In the genomic region with DNA sequence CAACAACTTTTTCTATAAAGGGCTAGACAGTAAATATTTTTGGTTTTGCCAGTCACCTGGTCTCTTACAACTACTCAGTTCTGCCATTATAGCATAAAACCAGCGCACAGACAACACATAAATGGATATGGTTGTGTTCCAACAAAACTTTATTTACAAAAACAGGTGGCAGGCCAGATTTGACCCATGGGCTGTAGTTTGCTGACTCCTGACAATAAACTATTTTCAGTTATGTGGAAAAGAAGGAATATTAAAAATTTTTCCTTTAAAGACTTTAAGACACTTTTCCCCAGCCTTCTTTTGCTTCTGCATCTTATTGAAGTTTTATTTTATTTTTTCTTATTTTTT, we compare ENCODE assay signal across 17 cellular contexts. TPM values are rescaled to one million over a fixed set of nuclear protein-coding genes. Genes with fewer than 3 reads are reported as not detected.
A peak's percentile ranks its signal among the peaks of the same experiment; 100 is the strongest.
DNase-seq lines count a peak whose midpoint lies in the region; ATAC-seq lines count a peak whose summit lies in the region.
"Had no signal": no experiment of that assay in that cellular context is flagged by ENCODE, and none has a peak within 500 bp of the region (broad histone marks: within the 10 kb centered on the region; RNA-seq: fewer than 3 reads in every experiment).

No MANE protein-coding gene starts in this region.

- no peak for ATAC-seq in activated T-cell treated with anti-CD3 and anti-CD28 coated beads, Interleukin-2, amount 50 U/mL, for 72 hours (replicated peaks in 1 of 2)
- no peak for ATAC-seq in activated T-helper 17 cell treated with anti-CD3 and anti-CD28 coated beads, Interleukin-2, amount 50 U/mL, for 72 hours (replicated peaks)
- no peak for ATAC-seq in naive thymus-derived CD4-positive, alpha-beta T cell
- ATAC-seq in HG02642 (IDR thresholded peaks at IDR 0.05; ENCODE audit: poor library complexity, unreplicated experiment) (no peak), HG03520 (IDR thresholded peaks at IDR 0.05; ENCODE audit: unreplicated experiment) (no peak)

- H3K27ac Mint-ChIP-seq in activated T-cell treated with anti-CD3 and anti-CD28 coated beads, Interleukin-2, amount 50 U/mL, for 72 hours: peak overlapping the region; percentile 44
- H3K27ac Mint-ChIP-seq in IgD-negative memory B cell: peak overlapping the region in 2 of 3 donors; percentile 31 to 88
- peak overlapping the region; percentile 60 for H3K27ac Mint-ChIP-seq in activated T-helper 17 cell treated with anti-CD3 and anti-CD28 coated beads, Interleukin-2, amount 50 U/mL, for 72 hours
- peak overlapping the region in 6 of 9 donors; percentile 2 to 91 (median 55) for H3K27ac Mint-ChIP-seq in naive thymus-derived CD4-positive, alpha-beta T cell

- H3K4me3 ChIP-seq in naive thymus-derived CD4-positive, alpha-beta T cell (ENCODE audit: low read length): no peak overlapping the region

- no peak for DNase-seq in activated T-cell treated with anti-CD3 and anti-CD28 coated beads, Interleukin-2, amount 50 U/mL, for 72 hours
- no peak for DNase-seq in activated T-cell treated with anti-CD3 and anti-CD28 coated beads, Interleukin-2, amount 50 U/mL, for 1 hour
- no peak for DNase-seq in naive thymus-derived CD4-positive, alpha-beta T cell
- DNase-seq: BE2C, COR-L47, DMS79, Kasumi-1, NCI-H1417, NCI-H187, NCI-H2107, NCI-H446 treated with DMSO at 0.1 percent for 48 hours, NCI-H526 treated with DMSO at 0.1 percent for 48 hours, OCI-M1 had no signal

- H3K36me3 ChIP-seq in naive thymus-derived CD4-positive, alpha-beta T cell (ENCODE audit: control insufficient read depth in 2 of 3, insufficient read depth in 3 of 3, low read length in 3 of 3): peaks cover 19 to 88% (median 28%) of the 10 kb centered on the region in 3 experiments

- H3K27ac ChIP-seq in naive thymus-derived CD4-positive, alpha-beta T cell (ENCODE audit: low read depth, low read length): no peak overlapping the region

- H3K9me3 ChIP-seq in naive thymus-derived CD4-positive, alpha-beta T cell (ENCODE audit: control insufficient read depth in 2 of 3, low read length in 3 of 3): no peaks in the 10 kb centered on the region
- H3K9me3 ChIP-seq: BE2C had no signal

- H3K4me1 Mint-ChIP-seq in activated T-cell treated with anti-CD3 and anti-CD28 coated beads, Interleukin-2, amount 50 U/mL, for 72 hours (ENCODE audit: low read depth): peaks cover 21% of the 10 kb centered on the region
- H3K4me1 Mint-ChIP-seq in IgD-negative memory B cell: peaks cover 0 to 9% (median under 1%) of the 10 kb centered on the region in 3 donors
- peaks cover 14% of the 10 kb centered on the region for H3K4me1 Mint-ChIP-seq in activated T-helper 17 cell treated with anti-CD3 and anti-CD28 coated beads, Interleukin-2, amount 50 U/mL, for 72 hours
- H3K4me1 Mint-ChIP-seq in naive thymus-derived CD4-positive, alpha-beta T cell: peaks cover 5 to 18% (median 7%) of the 10 kb centered on the region in 7 donors

- POLR2A ChIA-PET in naive thymus-derived CD4-positive, alpha-beta T cell (lab: Charles Lee): no interaction called here

- H3K4me1 ChIP-seq in naive thymus-derived CD4-positive, alpha-beta T cell (ENCODE audit: control insufficient read depth in 2 of 2, insufficient read depth in 2 of 2, low read length in 2 of 2): peaks cover under 1 to 1% of the 10 kb centered on the region in 2 donors
- H3K4me1 ChIP-seq: BE2C had no signal

- H3K9me3 Mint-ChIP-seq in activated T-cell treated with anti-CD3 and anti-CD28 coated beads, Interleukin-2, amount 50 U/mL, for 72 hours: no peaks in the 10 kb centered on the region
- no peaks in the 10 kb centered on the region for H3K9me3 Mint-ChIP-seq in IgD-negative memory B cell
- H3K9me3 Mint-ChIP-seq in activated T-helper 17 cell treated with anti-CD3 and anti-CD28 coated beads, Interleukin-2, amount 50 U/mL, for 72 hours: no peaks in the 10 kb centered on the region
- H3K9me3 Mint-ChIP-seq in naive thymus-derived CD4-positive, alpha-beta T cell: peaks cover 0 to 2% (median 0%) of the 10 kb centered on the region in 11 donors

- no peaks in the 10 kb centered on the region for H3K27me3 ChIP-seq in naive thymus-derived CD4-positive, alpha-beta T cell (ENCODE audit: control insufficient read depth in 2 of 2, insufficient read depth in 2 of 2, low read length in 2 of 2)
- H3K27me3 ChIP-seq: BE2C had no signal

- no peaks in the 10 kb centered on the region for H3K27me3 Mint-ChIP-seq in activated T-cell treated with anti-CD3 and anti-CD28 coated beads, Interleukin-2, amount 50 U/mL, for 72 hours (ENCODE audit: low read depth)
- H3K27me3 Mint-ChIP-seq in IgD-negative memory B cell: no peaks in the 10 kb centered on the region
- H3K27me3 Mint-ChIP-seq in activated T-helper 17 cell treated with anti-CD3 and anti-CD28 coated beads, Interleukin-2, amount 50 U/mL, for 72 hours: no peaks in the 10 kb centered on the region
- no peaks in the 10 kb centered on the region for H3K27me3 Mint-ChIP-seq in naive thymus-derived CD4-positive, alpha-beta T cell

- CTCF ChIA-PET in naive thymus-derived CD4-positive, alpha-beta T cell (lab: Charles Lee): interaction anchor here (1.8 kb wide), 1 partner anchor 13 kb away, joined by 4 read pairs; no protein-coding TSS in a partner anchor

- intact Hi-C loops in naive thymus-derived CD4-positive, alpha-beta T cell (cut with micrococcal nuclease): no loop called here

- H3K4me3 Mint-ChIP-seq in activated T-cell treated with anti-CD3 and anti-CD28 coated beads, Interleukin-2, amount 50 U/mL, for 72 hours: no peak overlapping the region
- no peak overlapping the region for H3K4me3 Mint-ChIP-seq in IgD-negative memory B cell
- H3K4me3 Mint-ChIP-seq in activated T-helper 17 cell treated with anti-CD3 and anti-CD28 coated beads, Interleukin-2, amount 50 U/mL, for 72 hours: no peak overlapping the region
- H3K4me3 Mint-ChIP-seq in naive thymus-derived CD4-positive, alpha-beta T cell: no peak overlapping the region

- peaks cover 15 to 46% of the 10 kb centered on the region in 2 donors for H3K36me3 Mint-ChIP-seq in activated T-cell treated with anti-CD3 and anti-CD28 coated beads, Interleukin-2, amount 50 U/mL, for 72 hours (ENCODE audit: insufficient read depth in 2 of 2)
- peaks cover 8% of the 10 kb centered on the region for H3K36me3 Mint-ChIP-seq in IgD-negative memory B cell
- peaks cover 97% of the 10 kb centered on the region for H3K36me3 Mint-ChIP-seq in activated T-helper 17 cell treated with anti-CD3 and anti-CD28 coated beads, Interleukin-2, amount 50 U/mL, for 72 hours (ENCODE audit: low read depth)
- peaks cover 15 to 58% (median 33%) of the 10 kb centered on the region in 5 donors for H3K36me3 Mint-ChIP-seq in naive thymus-derived CD4-positive, alpha-beta T cell

RNA-seq across cellular contexts. Expression of a gene that starts 16.0 kb away (rescaled TPM):
- 100 to 1,000 TPM; 129 to 158 TPM for total RNA-seq in activated T-cell treated with anti-CD3 and anti-CD28 coated beads, Interleukin-2, amount 50 U/mL, for 72 hours
- polyA plus RNA-seq in IgD-negative memory B cell: 40.4 TPM
- 10 to 100 TPM; 63.4 to 64.9 TPM for total RNA-seq in activated T-helper 17 cell treated with anti-CD3 and anti-CD28 coated beads, Interleukin-2, amount 50 U/mL, for 72 hours
- total RNA-seq in naive thymus-derived CD4-positive, alpha-beta T cell: 10 to 100 TPM; 38.7 to 73.0 (median 59.6) TPM
- 10 to 100 TPM; 33.5 to 53.4 TPM for polyA plus RNA-seq in naive thymus-derived CD4-positive, alpha-beta T cell

RNA-seq across cellular contexts. Expression of a gene that starts 39.0 kb away (rescaled TPM):
- 1 to 10 TPM; 5.9 to 8.7 TPM for total RNA-seq in activated T-cell treated with anti-CD3 and anti-CD28 coated beads, Interleukin-2, amount 50 U/mL, for 72 hours
- polyA plus RNA-seq in IgD-negative memory B cell: 0.31 TPM
- total RNA-seq in activated T-helper 17 cell treated with anti-CD3 and anti-CD28 coated beads, Interleukin-2, amount 50 U/mL, for 72 hours: 10 to 100 TPM in 1 of 2 donors, 1 to 10 TPM in 1; 9.3 to 12.3 TPM
- 1 to 10 TPM in 2 of 5 experiments, under 1 TPM in 3; 0.22 to 8.2 (median 0.69) TPM for total RNA-seq in naive thymus-derived CD4-positive, alpha-beta T cell
- polyA plus RNA-seq in naive thymus-derived CD4-positive, alpha-beta T cell: not detected
